1 cellular context compared by ENCODE assay signal in the genomic region with DNA sequence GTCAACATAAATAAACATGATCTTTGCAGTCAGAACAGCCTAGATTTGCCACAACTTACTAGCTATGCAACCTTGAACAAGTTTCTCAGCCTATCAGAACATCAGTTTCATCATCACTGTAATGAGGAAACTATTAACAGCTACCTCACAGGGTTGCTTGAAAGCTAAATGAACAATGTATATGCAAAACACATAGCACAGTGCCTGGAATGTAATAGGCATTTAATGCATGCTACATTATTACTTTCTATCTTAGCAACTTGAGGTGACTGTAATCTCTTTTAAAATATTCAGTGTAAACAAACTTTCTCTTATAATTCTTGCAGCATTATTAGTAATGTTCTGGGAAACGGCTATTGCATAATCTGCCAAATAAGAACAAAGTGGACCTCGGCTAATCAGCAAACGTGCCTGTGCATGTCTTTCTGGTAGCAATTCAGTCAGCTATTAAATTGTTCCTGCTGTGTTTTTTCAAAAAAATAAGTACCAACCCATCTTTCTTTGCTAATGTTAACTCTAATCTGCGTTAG.
TF ChIP-seq lines count a peak whose summit lies in the region.

No MANE protein-coding gene starts in this region.

TF ChIP-seq in HEK293, 187 proteins besides CTCF, POLR2A, EP300 and RAD21 (continued from another document and continues in another):
- TF ChIP-seq, protein P1, sequence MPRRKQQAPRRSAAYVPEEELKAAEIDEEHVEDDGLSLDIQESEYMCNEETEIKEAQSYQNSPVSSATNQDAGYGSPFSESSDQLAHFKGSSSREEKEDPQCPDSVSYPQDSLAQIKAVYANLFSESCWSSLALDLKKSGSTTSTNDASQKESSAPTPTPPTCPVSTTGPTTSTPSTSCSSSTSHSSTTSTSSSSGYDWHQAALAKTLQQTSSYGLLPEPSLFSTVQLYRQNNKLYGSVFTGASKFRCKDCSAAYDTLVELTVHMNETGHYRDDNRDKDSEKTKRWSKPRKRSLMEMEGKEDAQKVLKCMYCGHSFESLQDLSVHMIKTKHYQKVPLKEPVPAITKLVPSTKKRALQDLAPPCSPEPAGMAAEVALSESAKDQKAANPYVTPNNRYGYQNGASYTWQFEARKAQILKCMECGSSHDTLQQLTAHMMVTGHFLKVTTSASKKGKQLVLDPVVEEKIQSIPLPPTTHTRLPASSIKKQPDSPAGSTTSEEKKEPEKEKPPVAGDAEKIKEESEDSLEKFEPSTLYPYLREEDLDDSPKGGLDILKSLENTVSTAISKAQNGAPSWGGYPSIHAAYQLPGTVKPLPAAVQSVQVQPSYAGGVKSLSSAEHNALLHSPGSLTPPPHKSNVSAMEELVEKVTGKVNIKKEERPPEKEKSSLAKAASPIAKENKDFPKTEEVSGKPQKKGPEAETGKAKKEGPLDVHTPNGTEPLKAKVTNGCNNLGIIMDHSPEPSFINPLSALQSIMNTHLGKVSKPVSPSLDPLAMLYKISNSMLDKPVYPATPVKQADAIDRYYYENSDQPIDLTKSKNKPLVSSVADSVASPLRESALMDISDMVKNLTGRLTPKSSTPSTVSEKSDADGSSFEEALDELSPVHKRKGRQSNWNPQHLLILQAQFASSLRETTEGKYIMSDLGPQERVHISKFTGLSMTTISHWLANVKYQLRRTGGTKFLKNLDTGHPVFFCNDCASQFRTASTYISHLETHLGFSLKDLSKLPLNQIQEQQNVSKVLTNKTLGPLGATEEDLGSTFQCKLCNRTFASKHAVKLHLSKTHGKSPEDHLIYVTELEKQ (tag by site-specific recombination; IDR thresholded peaks at IDR 0.05; ENCODE audit: borderline replicate concordance): no peak
- TF ChIP-seq ZNF211 (tag by site-specific recombination; IDR thresholded peaks at IDR 0.05; ENCODE audit: low read depth): no peak
- no peak for TF ChIP-seq WT1 (tag by site-specific recombination; IDR thresholded peaks at IDR 0.05)
- no peak for TF ChIP-seq ZNF473 (tag by site-specific recombination; IDR thresholded peaks at IDR 0.05)
- TF ChIP-seq ZXDB (tag by site-specific recombination; IDR thresholded peaks at IDR 0.05): no peak
- no peak for TF ChIP-seq AEBP2 (tag by site-specific recombination; IDR thresholded peaks at IDR 0.05; ENCODE audit: borderline replicate concordance)
- TF ChIP-seq ZNF560 (tag by site-specific recombination; IDR thresholded peaks at IDR 0.05; ENCODE audit: borderline replicate concordance): no peak
- TF ChIP-seq ZNF639 (tag by site-specific recombination; IDR thresholded peaks at IDR 0.05): no peak
- TF ChIP-seq ZNF510 (tag by site-specific recombination; IDR thresholded peaks at IDR 0.05; ENCODE audit: insufficient replicate concordance): no peak
- no peak for TF ChIP-seq ZNF335 (tag by site-specific recombination; conservative IDR thresholded peaks at IDR 0.05)
- TF ChIP-seq ZSCAN23 (tag by site-specific recombination; IDR thresholded peaks at IDR 0.05): no peak
- TF ChIP-seq ZNF791 (tag by site-specific recombination; IDR thresholded peaks at IDR 0.05): no peak
- TF ChIP-seq, protein P2, sequence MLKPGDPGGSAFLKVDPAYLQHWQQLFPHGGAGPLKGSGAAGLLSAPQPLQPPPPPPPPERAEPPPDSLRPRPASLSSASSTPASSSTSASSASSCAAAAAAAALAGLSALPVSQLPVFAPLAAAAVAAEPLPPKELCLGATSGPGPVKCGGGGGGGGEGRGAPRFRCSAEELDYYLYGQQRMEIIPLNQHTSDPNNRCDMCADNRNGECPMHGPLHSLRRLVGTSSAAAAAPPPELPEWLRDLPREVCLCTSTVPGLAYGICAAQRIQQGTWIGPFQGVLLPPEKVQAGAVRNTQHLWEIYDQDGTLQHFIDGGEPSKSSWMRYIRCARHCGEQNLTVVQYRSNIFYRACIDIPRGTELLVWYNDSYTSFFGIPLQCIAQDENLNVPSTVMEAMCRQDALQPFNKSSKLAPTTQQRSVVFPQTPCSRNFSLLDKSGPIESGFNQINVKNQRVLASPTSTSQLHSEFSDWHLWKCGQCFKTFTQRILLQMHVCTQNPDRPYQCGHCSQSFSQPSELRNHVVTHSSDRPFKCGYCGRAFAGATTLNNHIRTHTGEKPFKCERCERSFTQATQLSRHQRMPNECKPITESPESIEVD (tag by site-specific recombination; IDR thresholded peaks at IDR 0.05): peak; percentile 64; the same call in 1 of the 2 replicates
- peak; percentile 37; the same call in 1 of the 2 replicates for TF ChIP-seq ZNF664 (tag by site-specific recombination; IDR thresholded peaks at IDR 0.05)
- no peak for TF ChIP-seq SCRT1 (tag by site-specific recombination; IDR thresholded peaks at IDR 0.05; ENCODE audit: borderline replicate concordance)
- TF ChIP-seq KLF8 (tag by site-specific recombination; IDR thresholded peaks at IDR 0.05): no peak
- TF ChIP-seq ZNF596 (tag by site-specific recombination; IDR thresholded peaks at IDR 0.05): no peak
- TF ChIP-seq ZNF623 (tag by site-specific recombination; IDR thresholded peaks at IDR 0.05): no peak
- 0 out of 2 replicates have a peak, but pooled peaks have one; percentile 20 for TF ChIP-seq ZNF24 (tag by site-specific recombination; IDR thresholded peaks at IDR 0.05)
- TF ChIP-seq ZNF426 (tag by site-specific recombination; IDR thresholded peaks at IDR 0.05): no peak
- TF ChIP-seq MEIS1 (CRISPR knock-in tag; IDR thresholded peaks at IDR 0.05; ENCODE audit: borderline replicate concordance): no peak
- TF ChIP-seq YY2 (tag by site-specific recombination; IDR thresholded peaks at IDR 0.05): no peak
- TF ChIP-seq ZNF660 (tag by site-specific recombination; IDR thresholded peaks at IDR 0.05): no peak
- no peak for TF ChIP-seq ZSCAN18 (tag by site-specific recombination; IDR thresholded peaks at IDR 0.05)
- no peak for TF ChIP-seq IKZF3 (tag by site-specific recombination; IDR thresholded peaks at IDR 0.05)
- no peak for TF ChIP-seq ZNF670 (tag by site-specific recombination; IDR thresholded peaks at IDR 0.05; ENCODE audit: low read depth)
- TF ChIP-seq ZFP69B (tag by site-specific recombination; IDR thresholded peaks at IDR 0.05): no peak
- no peak for TF ChIP-seq ZNF350 (tag by site-specific recombination; IDR thresholded peaks at IDR 0.05)
- TF ChIP-seq ZNF544 (tag by site-specific recombination; IDR thresholded peaks at IDR 0.05): no peak
- TF ChIP-seq ZNF677 (tag by site-specific recombination; IDR thresholded peaks at IDR 0.05): no peak
- TF ChIP-seq ZNF121 (tag by site-specific recombination; IDR thresholded peaks at IDR 0.05): no peak
- TF ChIP-seq SP2 (tag by site-specific recombination; IDR thresholded peaks at IDR 0.05): no peak
- TF ChIP-seq FEZF1 (tag by site-specific recombination; IDR thresholded peaks at IDR 0.05): peak; percentile 77
- no peak for TF ChIP-seq ZSCAN16 (tag by site-specific recombination; IDR thresholded peaks at IDR 0.05)
- no peak for TF ChIP-seq ZNF701 (tag by site-specific recombination; IDR thresholded peaks at IDR 0.05)
- TF ChIP-seq ZBTB17 (tag by site-specific recombination; IDR thresholded peaks at IDR 0.05): no peak
- no peak for TF ChIP-seq RBAK (tag by site-specific recombination; IDR thresholded peaks at IDR 0.05)
- no peak for TF ChIP-seq SALL2 (tag by site-specific recombination; IDR thresholded peaks at IDR 0.05; ENCODE audit: borderline replicate concordance)
- peak; percentile 39; the same call in 1 of the 2 replicates for TF ChIP-seq ZNF629 (tag by site-specific recombination; IDR thresholded peaks at IDR 0.05)
- no peak for TF ChIP-seq INSM2 (tag by site-specific recombination; IDR thresholded peaks at IDR 0.05)
- TF ChIP-seq PRDM10 (tag by site-specific recombination; IDR thresholded peaks at IDR 0.05): no peak
- TF ChIP-seq SP7 (tag by site-specific recombination; IDR thresholded peaks at IDR 0.05): 0 out of 2 replicates have a peak, but pooled peaks have one; percentile 13
- no peak for TF ChIP-seq ZNF555 (tag by site-specific recombination; conservative IDR thresholded peaks at IDR 0.05)
- no peak for TF ChIP-seq ZNF830 (tag by site-specific recombination; IDR thresholded peaks at IDR 0.05; ENCODE audit: low read depth)
- TF ChIP-seq ZBTB48 (tag by site-specific recombination; IDR thresholded peaks at IDR 0.05): no peak
- 0 out of 2 replicates have a peak, but pooled peaks have one; percentile 21 for TF ChIP-seq ZNF692 (tag by site-specific recombination; IDR thresholded peaks at IDR 0.05)
- no peak for TF ChIP-seq PRDM1 (tag by site-specific recombination; IDR thresholded peaks at IDR 0.05)
- TF ChIP-seq, protein P3, sequence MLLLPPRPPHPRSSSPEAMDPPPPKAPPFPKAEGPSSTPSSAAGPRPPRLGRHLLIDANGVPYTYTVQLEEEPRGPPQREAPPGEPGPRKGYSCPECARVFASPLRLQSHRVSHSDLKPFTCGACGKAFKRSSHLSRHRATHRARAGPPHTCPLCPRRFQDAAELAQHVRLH (tag by site-specific recombination; IDR thresholded peaks at IDR 0.05): no peak
